In the genomic region with DNA sequence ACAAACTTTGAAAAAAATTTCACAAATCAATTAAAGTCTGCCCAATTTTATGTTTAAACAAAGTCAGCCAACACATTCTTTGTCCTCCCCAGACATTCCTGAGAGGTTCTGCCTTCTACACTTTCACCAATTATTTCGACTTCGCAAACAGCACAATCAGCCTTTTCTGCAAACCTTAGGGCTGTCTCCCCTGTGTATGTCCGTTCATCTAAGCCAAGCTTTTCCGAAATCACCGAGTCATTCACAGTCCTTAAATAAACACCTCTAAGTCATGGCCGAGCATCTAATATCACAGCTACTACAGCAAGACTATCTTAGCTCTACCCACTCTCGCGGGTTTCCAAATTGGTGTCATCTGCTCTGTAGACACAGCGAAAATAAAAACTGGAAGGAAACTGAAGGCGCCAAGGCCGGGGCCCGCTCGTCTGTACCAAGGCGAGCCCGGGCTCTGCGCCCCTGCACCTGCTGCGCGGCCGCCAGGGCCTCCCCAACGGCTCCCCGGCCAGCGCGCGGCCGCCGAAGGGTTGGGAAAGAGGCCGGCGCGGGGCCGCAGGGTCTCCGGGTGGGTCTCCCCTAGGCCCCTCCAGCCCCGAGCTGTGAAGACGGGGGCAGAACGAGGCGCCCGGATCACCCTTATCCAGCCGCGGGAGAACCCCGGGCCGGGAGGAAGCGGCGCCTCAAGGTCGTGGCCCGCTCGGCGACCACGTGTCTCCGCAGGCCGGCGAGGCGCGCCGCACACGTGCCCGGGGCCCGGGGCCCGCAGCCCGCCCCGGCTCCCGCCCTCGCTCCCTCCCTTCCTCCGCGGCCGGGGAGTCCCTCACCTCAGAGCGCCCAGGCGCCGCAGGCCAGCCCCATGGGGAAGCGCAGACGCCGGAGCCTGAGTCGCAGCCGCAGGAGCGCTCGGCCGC, we compare ENCODE assay signal across 8 cellular contexts. TPM values are rescaled to one million over a fixed set of nuclear protein-coding genes. Genes with fewer than 3 reads are reported as not detected.
DNase-seq lines count a peak whose midpoint lies in the region; ATAC-seq and TF ChIP-seq lines count a peak whose summit lies in the region.

No MANE protein-coding gene starts in this region.

- no peaks in the 10 kb centered on the region for H3K9me2 ChIP-seq in PC-9 (ENCODE audit: insufficient read depth)

- peaks cover 17% of the 10 kb centered on the region for H3K4me1 ChIP-seq in Caco-2
- H3K4me1 ChIP-seq in PC-9 (replicated peaks; ENCODE audit: insufficient read depth) = peaks cover 48% of the 10 kb centered on the region
- H3K4me1 ChIP-seq in breast epithelium = peaks cover 0 to 12% of the 10 kb centered on the region in 2 donors

- H3K27ac Mint-ChIP-seq in Caco-2 (ENCODE audit: unreplicated experiment) = peak overlapping the region; percentile 83

- peaks cover 31% of the 10 kb centered on the region for H3F3A ChIP-seq in PC-9 (ENCODE audit: insufficient read depth, low read depth)

- peak overlapping the region; percentile 49 for H3K4me3 ChIP-seq in Caco-2 (ENCODE audit: low read depth, low read length)
- peak overlapping the region; percentile 75 for H3K4me3 ChIP-seq in PC-9
- peak overlapping the region; percentile 45 to 88 (median 66) for H3K4me3 ChIP-seq in breast epithelium
- peak overlapping the region; percentile 79 for H3K4me3 ChIP-seq in kidney epithelial cell (ENCODE audit: low read depth, low read length)

- peaks cover 34% of the 10 kb centered on the region for H3K79me2 ChIP-seq in PC-9 (ENCODE audit: low read depth)

- H4K20me1 ChIP-seq in PC-9 (ENCODE audit: insufficient read depth) = peaks cover 28% of the 10 kb centered on the region

- no peaks in the 10 kb centered on the region for H3K27me3 Mint-ChIP-seq in Caco-2 (ENCODE audit: insufficient read depth, unreplicated experiment)

- H3K9me3 ChIP-seq in Caco-2 = no peaks in the 10 kb centered on the region
- no peaks in the 10 kb centered on the region for H3K9me3 ChIP-seq in PC-9 (ENCODE audit: insufficient read depth, low read depth)
- no peaks in the 10 kb centered on the region for H3K9me3 ChIP-seq in breast epithelium

- ATAC-seq in GM19351 (IDR thresholded peaks at IDR 0.05; ENCODE audit: unreplicated experiment) (peak; percentile 35), HG03432 (IDR thresholded peaks at IDR 0.05; ENCODE audit: unreplicated experiment) (peak; percentile 57)

- BruUV-seq in Caco-2 (replicated peaks; lab: Mats Ljungman, UMichigan) = no TSS peak
- TSS peak; percentile 67 for BruUV-seq in PC-9 (replicated peaks; lab: Mats Ljungman, UMichigan)

- peaks cover 55% of the 10 kb centered on the region for H3K36me3 Mint-ChIP-seq in Caco-2 (ENCODE audit: insufficient read depth, unreplicated experiment)

- intact Hi-C loops in Caco-2 (cut with micrococcal nuclease; ENCODE audit: unreplicated experiment) (no loop called here), PC-9 (cut with micrococcal nuclease; ENCODE audit: unreplicated experiment) (loop anchor here (2.0 to 5.0 kb wide), 3 partner anchors 150 to 1025 kb away; partner anchors contain the start of genes CPSF3 and ITGB1BP1), breast epithelium (cut with DNase I; ENCODE audit: low total_unique reads) (no loop called here)

- CTCF ChIA-PET in Caco-2 (lab: Charles Lee) (interaction anchor here (0.6 to 1.8 kb wide), 6 partner anchors 13 to 375 kb away, joined by 3 to 15 read pairs (median 3); no protein-coding TSS in a partner anchor), PC-9 (lab: Charles Lee) (interaction anchor here (0.5 to 2.3 kb wide), 4 partner anchors 13 to 212 kb away, joined by 4 to 9 read pairs (median 5); no protein-coding TSS in a partner anchor)

- DNase-seq in Caco-2 (no peak), PC-9 (peak in 1 of 2 experiments; percentile 55), breast epithelium (ENCODE audit: low spot score in 2 of 2) (no peak), kidney epithelial cell (ENCODE audit: low read depth) (no peak), DMS114 treated with DMSO at 0.1 percent for 48 hours (lab: John Stamatoyannopoulos, UW; ENCODE audit: unreplicated experiment) (no peak)
- peak; percentile 32 for DNase-seq in stimulated activated CD4-positive, alpha-beta T cell treated with anti-CD3 and anti-CD28 coated beads, Interleukin-2, amount 100 ng/mL, for 4 hours (ENCODE audit: low read depth)

- H3K9me3 Mint-ChIP-seq in Caco-2 (ENCODE audit: unreplicated experiment) = no peaks in the 10 kb centered on the region

- peak overlapping the region; percentile 84 for H3K4me3 Mint-ChIP-seq in Caco-2 (ENCODE audit: unreplicated experiment)

- H3K27ac ChIP-seq in PC-9 (peak overlapping the region; percentile 7), breast epithelium (peak overlapping the region; percentile 85 to 96)

- H3K4me1 Mint-ChIP-seq in Caco-2 (ENCODE audit: low read depth, unreplicated experiment) = peaks cover 17% of the 10 kb centered on the region

- peak overlapping the region; percentile 85 for H3K4me2 ChIP-seq in PC-9

- no peaks in the 10 kb centered on the region for H3K27me3 ChIP-seq in Caco-2 (replicated peaks; ENCODE audit: control insufficient read depth, insufficient read depth, low read length)
- no peaks in the 10 kb centered on the region for H3K27me3 ChIP-seq in PC-9 (ENCODE audit: insufficient read depth, low read depth)
- H3K27me3 ChIP-seq in breast epithelium = no peaks in the 10 kb centered on the region
- H3K27me3 ChIP-seq in kidney epithelial cell (ENCODE audit: control insufficient read depth, insufficient read depth, low read length) = no peaks in the 10 kb centered on the region

- peaks cover 8% of the 10 kb centered on the region for H3K36me3 ChIP-seq in Caco-2 (ENCODE audit: control insufficient read depth, insufficient read depth, low read length)
- H3K36me3 ChIP-seq in PC-9 (ENCODE audit: low read depth) = peaks cover 25% of the 10 kb centered on the region
- peaks cover 4% of the 10 kb centered on the region for H3K36me3 ChIP-seq in breast epithelium
- no peaks in the 10 kb centered on the region for H3K36me3 ChIP-seq in kidney epithelial cell (ENCODE audit: control insufficient read depth, insufficient read depth, low read length)

- no peak for TF ChIP-seq POLR2A in breast epithelium (IDR thresholded peaks at IDR 0.05)

- TF ChIP-seq CTCF in Caco-2 (IDR thresholded peaks at IDR 0.05; ENCODE audit: insufficient read depth in 1 of 2, low read depth in 1 of 2, low read length in 1 of 2, severe bottlenecking in 1 of 2, unreplicated experiment in 1 of 2) = peak in 1 of 2 experiments; percentile 7
- 0 out of 2 replicates have a peak, but pooled peaks have one; percentile 13 for TF ChIP-seq CTCF in PC-9 (conservative IDR thresholded peaks at IDR 0.05)
- TF ChIP-seq CTCF in breast epithelium (IDR thresholded peaks at IDR 0.05) = no peak
- TF ChIP-seq CTCF in kidney epithelial cell (IDR thresholded peaks at IDR 0.05; ENCODE audit: insufficient read depth, low read length, poor library complexity, severe bottlenecking) = no peak

- POLR2A ChIA-PET in Caco-2 (lab: Charles Lee) (interaction anchor here (0.6 to 2.9 kb wide), 14 partner anchors 13 to 405 kb away, joined by 3 to 15 read pairs (median 6); partner anchors contain the start of gene KLF11), PC-9 (lab: Charles Lee; ENCODE audit: unreplicated experiment) (interaction anchor here (0.6 kb wide), 1 partner anchor 136 kb away, joined by 3 read pairs; no protein-coding TSS in a partner anchor)

- H2AFZ ChIP-seq in PC-9 = peak overlapping the region; percentile 74

RNA-seq across cellular contexts. Expression of gene ODC1, which starts 0.6 kb away (rescaled TPM):
- total RNA-seq in Caco-2 (2022) = 277 and 285 TPM in 2 replicates
- total RNA-seq in PC-9 (2021) = 39.9 and 40.5 TPM in 2 replicates
- total RNA-seq in breast epithelium = 10 to 100 TPM; 39.8 to 68.8 (median 60.3) TPM
- total RNA-seq in kidney epithelial cell = 354 and 394 TPM in 2 replicates
